7 cellular contexts compared by ENCODE assay signal in genomic region chr1:109532365-109533136, GRCh38. TPM values are rescaled to one million over a fixed set of nuclear protein-coding genes. Genes with fewer than 3 reads are reported as not detected.
DNase-seq lines count a peak whose midpoint lies in the region; ATAC-seq and TF ChIP-seq lines count a peak whose summit lies in the region.

No MANE protein-coding gene starts in this region.

- in situ Hi-C loops in GM13977 (cut with MboI; ENCODE audit: low pct_unique_long_range_greater_than_20kb, low sequenced_read_pairs, unreplicated experiment) = loop anchor here (5.0 to 25.0 kb wide), 3 partner anchors 40 to 455 kb away; partner anchors contain the start of genes AHCYL1 and CYB561D1

- DNase-seq in GM13977 (ENCODE audit: low spot score) (peak; percentile 84), NCI-H2196 treated with DMSO at 0.1 percent for 48 hours (lab: John Stamatoyannopoulos, UW; ENCODE audit: unreplicated experiment) (peak; percentile 83), breast epithelium (ENCODE audit: low spot score in 2 of 2) (peak; percentile 70 to 79), kidney epithelial cell (ENCODE audit: low read depth) (peak; percentile 26)
- peak; percentile 84 to 86 for DNase-seq in stimulated activated CD4-positive, alpha-beta T cell treated with anti-CD3 and anti-CD28 coated beads, Interleukin-15, amount 100 ng/mL, for 1 hour (ENCODE audit: low read depth in 1 of 2, low spot score in 1 of 2)

- H3K4me1 ChIP-seq in breast epithelium = no peaks in the 10 kb centered on the region

- ATAC-seq in HG03025 (IDR thresholded peaks at IDR 0.05; ENCODE audit: low FRiP score, unreplicated experiment) = peak; percentile 58

- TF ChIP-seq CTCF in GM13977 (IDR thresholded peaks at IDR 0.05; ENCODE audit: extremely low read depth, insufficient read depth, missing control alignments) (peak; percentile 98), WI38 (IDR thresholded peaks at IDR 0.05; ENCODE audit: low read depth, low read length) (peak; percentile 94), breast epithelium (IDR thresholded peaks at IDR 0.05) (peak; percentile 93 to 96 (median 96)), kidney epithelial cell (IDR thresholded peaks at IDR 0.05; ENCODE audit: insufficient read depth, low read length, poor library complexity, severe bottlenecking) (peak; percentile 93)

- peak overlapping the region in 1 of 2 donors; percentile 43 for H3K27ac ChIP-seq in breast epithelium

- H3K27me3 ChIP-seq in breast epithelium (no peaks in the 10 kb centered on the region), kidney epithelial cell (ENCODE audit: control insufficient read depth, insufficient read depth, low read length) (no peaks in the 10 kb centered on the region)

- H3K36me3 ChIP-seq in breast epithelium = no peaks in the 10 kb centered on the region
- H3K36me3 ChIP-seq in kidney epithelial cell (ENCODE audit: control insufficient read depth, insufficient read depth, low read length) = no peaks in the 10 kb centered on the region

- H3K4me3 ChIP-seq in WI38 (ENCODE audit: low read depth, low read length) (peak overlapping the region; percentile 13; the same call in 1 of the 2 replicates), breast epithelium (peak overlapping the region in 1 of 3 donors; percentile 32), kidney epithelial cell (ENCODE audit: low read depth, low read length) (no peak overlapping the region)

- intact Hi-C loops in breast epithelium (cut with DNase I; ENCODE audit: low total_unique reads) = loop anchor here (5.0 kb wide), 1 partner anchor 40 kb away; the partner anchor contains the start of gene CYB561D1

- no peaks in the 10 kb centered on the region for H3K9me3 ChIP-seq in breast epithelium

- no peak for TF ChIP-seq POLR2A in breast epithelium (IDR thresholded peaks at IDR 0.05)

RNA-seq across cellular contexts. Expression of gene GPR61, which starts 7.1 kb away (rescaled TPM):
- total RNA-seq in breast epithelium (not detected), kidney epithelial cell (not detected in 2 replicates)

RNA-seq across cellular contexts. Expression of gene GNAI3, which starts 15.9 kb away (rescaled TPM):
- 1 to 10 TPM; 5.9 to 6.9 (median 6.2) TPM for total RNA-seq in breast epithelium
- 11.3 and 11.9 TPM in 2 replicates for total RNA-seq in kidney epithelial cell

RNA-seq across cellular contexts. Expression of gene AMIGO1, which starts 23.0 kb away (rescaled TPM):
- total RNA-seq in breast epithelium = 1 to 10 TPM; 3.0 to 9.5 (median 6.4) TPM
- total RNA-seq in kidney epithelial cell = 2.8 and 3.0 TPM in 2 replicates

RNA-seq across cellular contexts. Expression of gene CYB561D1, which starts 38.7 kb away (rescaled TPM):
- total RNA-seq in breast epithelium (1 to 10 TPM; 6.6 to 9.1 (median 8.2) TPM), kidney epithelial cell (9.5 and 13.0 TPM in 2 replicates)

RNA-seq across cellular contexts. Expression of gene ATXN7L2, which starts 48.8 kb away (rescaled TPM):
- total RNA-seq in breast epithelium = 1 to 10 TPM; 2.4 to 4.1 (median 2.9) TPM
- 6.7 and 8.3 TPM in 2 replicates for total RNA-seq in kidney epithelial cell

Comparison
In these comparisons a context has a peak if more than half of its experiments do, and no peak if none do; other contexts are left out.
1. DNase-seq: peak in every context shown above with its lines; median percentile 85 in stimulated activated CD4-positive, alpha-beta T cell treated with anti-CD3 and anti-CD28 coated beads, Interleukin-15, amount 100 ng/mL, for 1 hour; 84 in GM13977; 83 in NCI-H2196 treated with DMSO at 0.1 percent for 48 hours; 74 in breast epithelium; 26 in kidney epithelial cell.